18 cellular contexts compared by ENCODE assay signal in the genomic region with DNA sequence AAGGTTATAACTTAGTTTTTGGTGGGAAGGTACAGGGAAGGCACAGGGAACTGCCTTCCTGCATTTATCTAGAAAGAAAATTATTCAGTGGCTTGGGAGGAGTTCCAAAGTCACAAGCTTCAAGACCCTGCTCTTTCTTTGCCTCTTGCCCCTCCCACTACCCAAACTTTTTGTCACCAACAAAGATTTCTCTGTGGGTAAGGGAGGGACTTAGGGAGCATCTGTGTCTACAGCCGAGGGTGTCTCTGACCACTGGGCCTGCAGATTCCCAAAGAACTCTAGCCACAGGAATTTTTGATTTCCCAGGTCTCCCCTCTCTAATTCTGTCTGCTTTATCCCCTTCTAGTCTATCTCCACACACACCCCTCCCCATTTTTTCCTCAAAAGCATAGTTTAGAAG. TPM values are rescaled to one million over a fixed set of nuclear protein-coding genes. Genes with fewer than 3 reads are reported as not detected.
A peak's percentile ranks its signal among the peaks of the same experiment; 100 is the strongest.
DNase-seq lines count a peak whose midpoint lies in the region; ATAC-seq and TF ChIP-seq lines count a peak whose summit lies in the region.
"Had no signal": no experiment of that assay in that cellular context is flagged by ENCODE, and none has a peak within 500 bp of the region (broad histone marks: within the 10 kb centered on the region; RNA-seq: fewer than 3 reads in every experiment).

No MANE protein-coding gene starts in this region.

- H3K27me3 ChIP-seq in upper lobe of right lung, result no peaks in the 10 kb centered on the region
- H3K27me3 ChIP-seq: BLaER1, foreskin keratinocyte had no signal

- no peaks in the 10 kb centered on the region for H3K36me3 ChIP-seq in upper lobe of right lung
- H3K36me3 ChIP-seq: BLaER1 had no signal

- DNase-seq in stimulated activated naive CD8-positive, alpha-beta T cell treated with anti-CD3 and anti-CD28 coated beads, Interleukin-15, Interleukin-2, amounts not matched to agents 100 U/mL and 50 U/mL, for 24 hours, result no peak
- no peak for DNase-seq in activated T-helper 1 cell treated with anti-CD3 and anti-CD28 coated beads, Interleukin-12 subunit alpha, Interleukin-12 subunit beta, Interleukin-2, Interleukin-4 antibody, amounts not matched to agents 30 ng/mL and 10 ng/mL and 1 ng/mL, durations not matched to agents 14 hours and 24 hours and 36 hours (ENCODE audit: low spot score)
- DNase-seq in myocyte (ENCODE audit: low read depth), result peak; percentile 82
- DNase-seq in upper lobe of right lung, result no peak
- DNase-seq in cortex of kidney (lab: John Stamatoyannopoulos, UW), result no peak
- DNase-seq: activated B cell treated with CpG ODN at 0.5 μM for 24 hours; effector memory CD4-positive, alpha-beta T cell; foreskin keratinocyte; midbrain; NCI-H187; NCI-H510A treated with DMSO at 0.1 percent for 48 hours; stimulated activated CD4-positive, alpha-beta T cell treated with anti-CD3 and anti-CD28 coated beads, Interleukin-15, amount 100 ng/mL, for 24 hours had no signal

- intact Hi-C loops in activated T-helper 1 cell treated with anti-CD3 and anti-CD28 coated beads, Interleukin-12 subunit alpha, Interleukin-12 subunit beta, Interleukin-2, Interleukin-4 antibody, amounts not matched to agents 30 ng/mL and 10 ng/mL and 1 ng/mL, durations not matched to agents 14 hours and 24 hours and 36 hours (cut with micrococcal nuclease), result no loop called here
- intact Hi-C loops in upper lobe of right lung (cut with DNase I), result no loop called here

- peak overlapping the region; percentile 63 for H3K27ac Mint-ChIP-seq in stimulated activated naive CD8-positive, alpha-beta T cell treated with anti-CD3 and anti-CD28 coated beads, Interleukin-15, Interleukin-2, amounts not matched to agents 100 ng/mL and 50 ng/mL, for 24 hours
- H3K27ac Mint-ChIP-seq in activated T-helper 1 cell treated with anti-CD3 and anti-CD28 coated beads, Interleukin-12 subunit alpha, Interleukin-12 subunit beta, Interleukin-2, Interleukin-4 antibody, amounts not matched to agents 30 ng/mL and 10 ng/mL and 1 ng/mL, durations not matched to agents 14 hours and 24 hours and 36 hours, result peak overlapping the region; percentile 99
- H3K27ac Mint-ChIP-seq: activated B cell treated with CpG ODN at 0.5 μM for 24 hours had no signal

- no peaks in the 10 kb centered on the region for H3K9me3 Mint-ChIP-seq in stimulated activated naive CD8-positive, alpha-beta T cell treated with anti-CD3 and anti-CD28 coated beads, Interleukin-15, Interleukin-2, amounts not matched to agents 100 ng/mL and 50 ng/mL, for 24 hours
- H3K9me3 Mint-ChIP-seq in activated T-helper 1 cell treated with anti-CD3 and anti-CD28 coated beads, Interleukin-12 subunit alpha, Interleukin-12 subunit beta, Interleukin-2, Interleukin-4 antibody, amounts not matched to agents 30 ng/mL and 10 ng/mL and 1 ng/mL, durations not matched to agents 14 hours and 24 hours and 36 hours, result no peaks in the 10 kb centered on the region
- H3K9me3 Mint-ChIP-seq: activated B cell treated with CpG ODN at 0.5 μM for 24 hours, type B pancreatic cell had no signal

- peak overlapping the region; percentile 45 for H3K4me3 ChIP-seq in upper lobe of right lung
- H3K4me3 ChIP-seq: BLaER1 had no signal

- peak overlapping the region; percentile 66 for H3K27ac ChIP-seq in upper lobe of right lung
- H3K27ac ChIP-seq: foreskin keratinocyte had no signal

- H3K27me3 Mint-ChIP-seq in stimulated activated naive CD8-positive, alpha-beta T cell treated with anti-CD3 and anti-CD28 coated beads, Interleukin-15, Interleukin-2, amounts not matched to agents 100 ng/mL and 50 ng/mL, for 24 hours, result no peaks in the 10 kb centered on the region
- H3K27me3 Mint-ChIP-seq in activated T-helper 1 cell treated with anti-CD3 and anti-CD28 coated beads, Interleukin-12 subunit alpha, Interleukin-12 subunit beta, Interleukin-2, Interleukin-4 antibody, amounts not matched to agents 30 ng/mL and 10 ng/mL and 1 ng/mL, durations not matched to agents 14 hours and 24 hours and 36 hours (ENCODE audit: insufficient read depth), result no peaks in the 10 kb centered on the region
- H3K27me3 Mint-ChIP-seq: activated B cell treated with CpG ODN at 0.5 μM for 24 hours, type B pancreatic cell had no signal

- TF ChIP-seq CTCF in upper lobe of right lung (IDR thresholded peaks at IDR 0.05), result no peak

- no peaks in the 10 kb centered on the region for H3K36me3 Mint-ChIP-seq in stimulated activated naive CD8-positive, alpha-beta T cell treated with anti-CD3 and anti-CD28 coated beads, Interleukin-15, Interleukin-2, amounts not matched to agents 100 ng/mL and 50 ng/mL, for 24 hours (ENCODE audit: low read depth)
- no peaks in the 10 kb centered on the region for H3K36me3 Mint-ChIP-seq in activated T-helper 1 cell treated with anti-CD3 and anti-CD28 coated beads, Interleukin-12 subunit alpha, Interleukin-12 subunit beta, Interleukin-2, Interleukin-4 antibody, amounts not matched to agents 30 ng/mL and 10 ng/mL and 1 ng/mL, durations not matched to agents 14 hours and 24 hours and 36 hours (ENCODE audit: low read depth)
- H3K36me3 Mint-ChIP-seq: type B pancreatic cell had no signal

- peaks cover 53% of the 10 kb centered on the region for H3K4me1 Mint-ChIP-seq in stimulated activated naive CD8-positive, alpha-beta T cell treated with anti-CD3 and anti-CD28 coated beads, Interleukin-15, Interleukin-2, amounts not matched to agents 100 ng/mL and 50 ng/mL, for 24 hours (ENCODE audit: low read depth)
- H3K4me1 Mint-ChIP-seq in activated T-helper 1 cell treated with anti-CD3 and anti-CD28 coated beads, Interleukin-12 subunit alpha, Interleukin-12 subunit beta, Interleukin-2, Interleukin-4 antibody, amounts not matched to agents 30 ng/mL and 10 ng/mL and 1 ng/mL, durations not matched to agents 14 hours and 24 hours and 36 hours (ENCODE audit: low read depth), result peaks cover 56% of the 10 kb centered on the region

- H3K9me3 ChIP-seq in upper lobe of right lung, result no peaks in the 10 kb centered on the region
- H3K9me3 ChIP-seq: BLaER1 had no signal

- H3K4me3 Mint-ChIP-seq in stimulated activated naive CD8-positive, alpha-beta T cell treated with anti-CD3 and anti-CD28 coated beads, Interleukin-15, Interleukin-2, amounts not matched to agents 100 ng/mL and 50 ng/mL, for 24 hours, result no peak overlapping the region
- H3K4me3 Mint-ChIP-seq in activated T-helper 1 cell treated with anti-CD3 and anti-CD28 coated beads, Interleukin-12 subunit alpha, Interleukin-12 subunit beta, Interleukin-2, Interleukin-4 antibody, amounts not matched to agents 30 ng/mL and 10 ng/mL and 1 ng/mL, durations not matched to agents 14 hours and 24 hours and 36 hours, result peak overlapping the region; percentile 81
- H3K4me3 Mint-ChIP-seq: activated B cell treated with CpG ODN at 0.5 μM for 24 hours, type B pancreatic cell had no signal

- ATAC-seq in stimulated activated naive CD8-positive, alpha-beta T cell treated with anti-CD3 and anti-CD28 coated beads, Interleukin-15, Interleukin-2, amounts not matched to agents 100 U/mL and 50 U/mL, for 24 hours, result no peak
- no peak for ATAC-seq in upper lobe of right lung
- no peak for ATAC-seq in HG02981 (IDR thresholded peaks at IDR 0.05; ENCODE audit: unreplicated experiment)
- ATAC-seq in GM19467 (IDR thresholded peaks at IDR 0.05; ENCODE audit: unreplicated experiment), result no peak
- ATAC-seq: foreskin keratinocyte had no signal

- peaks cover 14% of the 10 kb centered on the region for H3K4me1 ChIP-seq in upper lobe of right lung
- H3K4me1 ChIP-seq: foreskin keratinocyte had no signal

RNA-seq across cellular contexts. Expression of a gene that starts 2.1 kb away (rescaled TPM):
- total RNA-seq in activated T-helper 1 cell treated with anti-CD3 and anti-CD28 coated beads, Interleukin-12 subunit alpha, Interleukin-12 subunit beta, Interleukin-2, Interleukin-4 antibody, amounts not matched to agents 30 ng/mL and 10 ng/mL and 1 ng/mL, durations not matched to agents 14 hours and 24 hours and 36 hours, result 1.3 and 1.4 TPM in 2 replicates
- total RNA-seq in myocyte (not detected in 2 replicates), upper lobe of right lung (47.2 TPM)
- not detected for polyA plus RNA-seq in myocyte (2012)
- total RNA-seq: activated B cell treated with CpG ODN at 0.5 μM for 24 hours, foreskin keratinocyte had no signal
- polyA plus RNA-seq: foreskin keratinocyte had no signal

RNA-seq across cellular contexts. Expression of a gene that starts 10.3 kb away (rescaled TPM):
- 0.29 and 0.39 TPM in 2 replicates for total RNA-seq in activated T-helper 1 cell treated with anti-CD3 and anti-CD28 coated beads, Interleukin-12 subunit alpha, Interleukin-12 subunit beta, Interleukin-2, Interleukin-4 antibody, amounts not matched to agents 30 ng/mL and 10 ng/mL and 1 ng/mL, durations not matched to agents 14 hours and 24 hours and 36 hours
- total RNA-seq in myocyte (not detected in 2 replicates), upper lobe of right lung (not detected)
- 0.03 TPM for polyA plus RNA-seq in myocyte (2012)
- total RNA-seq: activated B cell treated with CpG ODN at 0.5 μM for 24 hours, Daoy, foreskin keratinocyte had no signal
- polyA plus RNA-seq: foreskin keratinocyte had no signal

RNA-seq across cellular contexts. Expression of a gene that starts 21.1 kb away (rescaled TPM):
- 30.0 and 36.3 TPM in 2 replicates for total RNA-seq in activated T-helper 1 cell treated with anti-CD3 and anti-CD28 coated beads, Interleukin-12 subunit alpha, Interleukin-12 subunit beta, Interleukin-2, Interleukin-4 antibody, amounts not matched to agents 30 ng/mL and 10 ng/mL and 1 ng/mL, durations not matched to agents 14 hours and 24 hours and 36 hours
- total RNA-seq in myocyte, result 7.9 and 9.9 TPM in 2 replicates
- polyA plus RNA-seq in myocyte (2012), result 12.5 TPM
- total RNA-seq in upper lobe of right lung, result 11.9 TPM

RNA-seq across cellular contexts. Expression of a gene that starts 22.1 kb away (rescaled TPM):
- 213 and 226 TPM in 2 replicates for total RNA-seq in activated T-helper 1 cell treated with anti-CD3 and anti-CD28 coated beads, Interleukin-12 subunit alpha, Interleukin-12 subunit beta, Interleukin-2, Interleukin-4 antibody, amounts not matched to agents 30 ng/mL and 10 ng/mL and 1 ng/mL, durations not matched to agents 14 hours and 24 hours and 36 hours
- total RNA-seq in myocyte (22.0 and 79.1 TPM in 2 replicates), upper lobe of right lung (102 TPM)
- polyA plus RNA-seq in myocyte (2012), result 52.6 TPM

RNA-seq across cellular contexts. Expression of a gene that starts 56.6 kb away (rescaled TPM):
- total RNA-seq in activated T-helper 1 cell treated with anti-CD3 and anti-CD28 coated beads, Interleukin-12 subunit alpha, Interleukin-12 subunit beta, Interleukin-2, Interleukin-4 antibody, amounts not matched to agents 30 ng/mL and 10 ng/mL and 1 ng/mL, durations not matched to agents 14 hours and 24 hours and 36 hours, result 4.1 and 5.3 TPM in 2 replicates
- 11.0 and 16.4 TPM in 2 replicates for total RNA-seq in myocyte
- 7.4 TPM for polyA plus RNA-seq in myocyte (2012)
- 4.5 TPM for total RNA-seq in upper lobe of right lung

Comparison
In these comparisons a context has a peak if more than half of its experiments do, and no peak if none do; other contexts are left out.
1. RNA of a gene that starts 2.1 kb away (total RNA-seq): 47.2 TPM in upper lobe of right lung (single experiment); 1.3 to 1.4 TPM in activated T-helper 1 cell treated with anti-CD3 and anti-CD28 coated beads, Interleukin-12 subunit alpha, Interleukin-12 subunit beta, Interleukin-2, Interleukin-4 antibody, amounts not matched to agents 30 ng/mL and 10 ng/mL and 1 ng/mL, durations not matched to agents 14 hours and 24 hours and 36 hours and not detected in myocyte; every median in the first group is over 10 times any median in the second.